8 cellular contexts compared by ENCODE assay signal in the genomic region with DNA sequence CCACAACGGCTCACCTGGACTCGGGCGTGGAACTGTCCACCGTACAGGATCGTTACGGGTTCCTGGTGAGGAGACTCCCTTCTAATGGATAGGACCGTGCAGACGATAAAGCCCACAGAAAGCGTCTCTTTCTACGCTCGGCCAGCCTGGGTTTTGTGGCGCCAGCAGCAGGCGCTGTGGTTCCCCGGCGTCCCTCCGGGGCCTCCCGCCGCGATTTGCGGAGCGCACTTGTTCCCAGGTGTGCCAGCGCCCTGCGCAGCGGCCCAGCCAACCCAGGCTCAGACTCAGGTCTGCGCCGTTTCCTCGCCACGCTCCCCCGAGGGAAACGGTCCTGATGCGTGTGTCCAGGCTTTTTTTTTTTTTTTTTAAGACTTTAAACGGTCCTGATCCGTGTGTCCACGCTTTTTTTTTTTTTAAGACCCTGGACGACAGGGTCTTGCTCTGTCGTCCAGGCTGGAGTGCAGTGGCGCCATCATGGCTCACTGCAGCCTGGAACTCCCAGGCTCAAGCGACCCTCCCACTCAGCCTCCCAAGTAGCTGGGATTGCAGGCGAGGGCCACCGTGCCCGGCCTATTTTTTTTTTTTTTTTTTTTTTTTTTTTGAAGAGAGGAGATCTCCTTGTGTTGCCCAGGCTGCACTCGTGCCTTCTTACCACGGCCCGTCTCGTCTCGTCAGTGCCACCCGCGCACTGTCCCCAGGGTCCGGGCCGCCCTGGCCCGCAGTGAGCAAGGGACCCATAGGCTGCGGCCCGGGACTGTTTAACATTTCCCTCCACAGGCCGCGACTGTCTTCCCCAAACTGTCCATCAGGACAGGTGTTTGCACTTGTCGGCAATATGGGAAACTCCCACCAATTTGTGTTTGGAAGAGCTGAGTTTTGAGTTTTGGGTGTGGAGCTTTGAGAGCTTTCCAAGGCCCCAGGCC. TPM values are rescaled to one million over a fixed set of nuclear protein-coding genes. Genes with fewer than 3 reads are reported as not detected.
A peak's percentile ranks its signal among the peaks of the same experiment; 100 is the strongest.
DNase-seq lines count a peak whose midpoint lies in the region; ATAC-seq and TF ChIP-seq lines count a peak whose summit lies in the region.

No MANE protein-coding gene starts in this region.

- TF ChIP-seq CTCF in left ventricle myocardium inferior (IDR thresholded peaks at IDR 0.05; ENCODE audit: borderline replicate concordance) (peak; percentile 26), WTC11 (IDR thresholded peaks at IDR 0.05) (no peak), fibroblast of the aortic adventitia (IDR thresholded peaks at IDR 0.05; ENCODE audit: insufficient read depth, low read length) (peak; percentile 49)

- intact Hi-C loops in left ventricle myocardium inferior (cut with micrococcal nuclease) (no loop called here), left ventricle myocardium superior (cut with micrococcal nuclease) (no loop called here)

- ATAC-seq in left ventricle myocardium superior: no peak
- peak; percentile 86 for ATAC-seq in WTC11
- ATAC-seq in GM18505 (IDR thresholded peaks at IDR 0.05; ENCODE audit: unreplicated experiment): no peak

- no peak overlapping the region for H3K27ac Mint-ChIP-seq in WTC11

- no peak overlapping the region for H3K4me3 ChIP-seq in left ventricle myocardium inferior
- H3K4me3 ChIP-seq in fibroblast of the aortic adventitia (ENCODE audit: low read depth, low read length): no peak overlapping the region

- H3K4me1 Mint-ChIP-seq in WTC11: peaks cover 7% of the 10 kb centered on the region

- no peak overlapping the region for H3K27ac ChIP-seq in left ventricle myocardium inferior (replicated peaks)

- DNase-seq in left ventricle myocardium inferior: no peak
- DNase-seq in left ventricle myocardium superior: no peak
- peak; percentile 77 for DNase-seq in WTC11 (ENCODE audit: low spot score)
- DNase-seq in fibroblast of the aortic adventitia (ENCODE audit: low read depth): no peak
- DNase-seq in stimulated activated CD4-positive, alpha-beta T cell treated with anti-CD3 and anti-CD28 coated beads, Interleukin-2, amount 100 ng/mL, for 24 hours: peak; percentile 35 to 73
- DNase-seq in cerebellum (ENCODE audit: low spot score): no peak
- no peak for DNase-seq in putamen (ENCODE audit: low spot score)

- CTCF ChIA-PET in WTC11 (lab: Charles Lee): interaction anchor here (0.8 to 1.1 kb wide), 3 partner anchors 10 to 152 kb away, joined by 3 to 10 read pairs (median 3); no protein-coding TSS in a partner anchor

- no peaks in the 10 kb centered on the region for H3K36me3 ChIP-seq in left ventricle myocardium inferior

- H3K4me1 ChIP-seq in left ventricle myocardium inferior: peaks cover 57% of the 10 kb centered on the region

- no peaks in the 10 kb centered on the region for H3K9me3 ChIP-seq in left ventricle myocardium inferior (replicated peaks)

- no peak for TF ChIP-seq POLR2A in GM18505 (IDR thresholded peaks at IDR 0.05; ENCODE audit: borderline replicate concordance, extremely low read depth, insufficient read depth, insufficient read length)

- H3K4me3 Mint-ChIP-seq in WTC11: peak overlapping the region; percentile 49

- peaks cover 77% of the 10 kb centered on the region for H3K27me3 ChIP-seq in left ventricle myocardium inferior (ENCODE audit: low read depth)

- H3K27me3 Mint-ChIP-seq in WTC11 (ENCODE audit: low read depth): peaks cover 21% of the 10 kb centered on the region

- no peaks in the 10 kb centered on the region for H3K36me3 Mint-ChIP-seq in WTC11

- POLR2A ChIA-PET in WTC11 (lab: Charles Lee): no interaction called here

- no peaks in the 10 kb centered on the region for H3K9me3 Mint-ChIP-seq in WTC11

TF ChIP-seq in WTC11, 78 proteins besides CTCF, POLR2A, EP300 and RAD21 (continues in another document):
- TF ChIP-seq RORB (CRISPR knock-in tag; IDR thresholded peaks at IDR 0.05) (no peak), ELF4 (CRISPR knock-in tag; IDR thresholded peaks at IDR 0.05; ENCODE audit: low read depth) (no peak), NR2C2 (CRISPR knock-in tag; IDR thresholded peaks at IDR 0.05) (no peak), ZNF232 (CRISPR knock-in tag; IDR thresholded peaks at IDR 0.05) (no peak), SMAD4 (CRISPR knock-in tag; IDR thresholded peaks at IDR 0.05) (no peak), GABPB1 (CRISPR knock-in tag; IDR thresholded peaks at IDR 0.05) (no peak), NFE2L1 (CRISPR knock-in tag; IDR thresholded peaks at IDR 0.05) (no peak), ZBTB21 (CRISPR knock-in tag; IDR thresholded peaks at IDR 0.05; ENCODE audit: borderline replicate concordance) (no peak), TCF7 (CRISPR knock-in tag; IDR thresholded peaks at IDR 0.05; ENCODE audit: low read depth) (no peak), MXD4 (CRISPR knock-in tag; IDR thresholded peaks at IDR 0.05; ENCODE audit: borderline replicate concordance) (no peak), SOX15 (CRISPR knock-in tag; IDR thresholded peaks at IDR 0.05) (no peak), ZNF121 (CRISPR knock-in tag; IDR thresholded peaks at IDR 0.05) (0 out of 2 replicates have a peak, but pooled peaks have one; percentile 51), ETV6 (CRISPR knock-in tag; IDR thresholded peaks at IDR 0.05) (no peak), ZNF423 (CRISPR knock-in tag; IDR thresholded peaks at IDR 0.05) (peak; percentile 86)
- TF ChIP-seq, protein P1, sequence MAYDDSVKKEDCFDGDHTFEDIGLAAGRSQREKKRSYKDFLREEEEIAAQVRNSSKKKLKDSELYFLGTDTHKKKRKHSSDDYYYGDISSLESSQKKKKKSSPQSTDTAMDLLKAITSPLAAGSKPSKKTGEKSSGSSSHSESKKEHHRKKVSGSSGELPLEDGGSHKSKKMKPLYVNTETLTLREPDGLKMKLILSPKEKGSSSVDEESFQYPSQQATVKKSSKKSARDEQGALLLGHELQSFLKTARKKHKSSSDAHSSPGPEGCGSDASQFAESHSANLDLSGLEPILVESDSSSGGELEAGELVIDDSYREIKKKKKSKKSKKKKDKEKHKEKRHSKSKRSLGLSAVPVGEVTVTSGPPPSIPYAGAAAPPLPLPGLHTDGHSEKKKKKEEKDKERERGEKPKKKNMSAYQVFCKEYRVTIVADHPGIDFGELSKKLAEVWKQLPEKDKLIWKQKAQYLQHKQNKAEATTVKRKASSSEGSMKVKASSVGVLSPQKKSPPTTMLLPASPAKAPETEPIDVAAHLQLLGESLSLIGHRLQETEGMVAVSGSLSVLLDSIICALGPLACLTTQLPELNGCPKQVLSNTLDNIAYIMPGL (CRISPR knock-in tag; IDR thresholded peaks at IDR 0.05): 0 out of 2 replicates have a peak, but pooled peaks have one; percentile 56
- TF ChIP-seq, protein P2, sequence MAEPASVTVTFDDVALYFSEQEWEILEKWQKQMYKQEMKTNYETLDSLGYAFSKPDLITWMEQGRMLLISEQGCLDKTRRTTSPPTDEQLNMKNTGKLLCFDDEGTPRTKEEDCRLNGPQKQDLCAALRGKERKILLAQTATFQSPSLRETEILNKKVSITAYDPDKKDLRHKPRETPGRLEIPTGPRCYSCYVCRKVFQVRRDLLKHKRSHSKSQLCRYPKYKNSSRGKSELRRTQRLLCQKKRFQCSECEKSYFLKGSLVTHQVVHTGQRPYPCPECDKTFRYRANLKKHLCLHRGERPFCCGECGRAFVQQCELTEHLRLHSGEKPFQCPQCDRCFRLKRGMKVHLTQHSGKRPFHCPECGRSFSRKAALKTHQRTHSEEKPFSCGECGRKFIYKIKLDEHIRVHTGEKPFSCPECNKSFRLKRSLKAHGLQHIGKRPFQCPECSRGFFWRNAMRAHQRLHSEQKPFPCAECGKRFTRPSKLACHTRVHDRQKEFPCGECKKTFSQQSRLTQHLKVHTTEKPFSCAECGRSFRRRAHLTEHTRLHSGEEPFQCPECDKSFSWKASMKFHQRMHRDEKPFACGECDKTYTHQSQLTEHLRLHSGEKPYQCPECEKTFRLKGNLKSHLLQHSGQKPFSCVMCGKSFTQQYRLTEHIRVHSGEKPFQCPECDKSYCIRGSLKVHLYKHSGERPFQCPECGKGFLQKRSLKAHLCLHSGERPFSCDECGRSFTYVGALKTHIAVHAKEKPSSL (CRISPR knock-in tag; conservative IDR thresholded peaks at IDR 0.05): no peak
- TF ChIP-seq, protein P3, sequence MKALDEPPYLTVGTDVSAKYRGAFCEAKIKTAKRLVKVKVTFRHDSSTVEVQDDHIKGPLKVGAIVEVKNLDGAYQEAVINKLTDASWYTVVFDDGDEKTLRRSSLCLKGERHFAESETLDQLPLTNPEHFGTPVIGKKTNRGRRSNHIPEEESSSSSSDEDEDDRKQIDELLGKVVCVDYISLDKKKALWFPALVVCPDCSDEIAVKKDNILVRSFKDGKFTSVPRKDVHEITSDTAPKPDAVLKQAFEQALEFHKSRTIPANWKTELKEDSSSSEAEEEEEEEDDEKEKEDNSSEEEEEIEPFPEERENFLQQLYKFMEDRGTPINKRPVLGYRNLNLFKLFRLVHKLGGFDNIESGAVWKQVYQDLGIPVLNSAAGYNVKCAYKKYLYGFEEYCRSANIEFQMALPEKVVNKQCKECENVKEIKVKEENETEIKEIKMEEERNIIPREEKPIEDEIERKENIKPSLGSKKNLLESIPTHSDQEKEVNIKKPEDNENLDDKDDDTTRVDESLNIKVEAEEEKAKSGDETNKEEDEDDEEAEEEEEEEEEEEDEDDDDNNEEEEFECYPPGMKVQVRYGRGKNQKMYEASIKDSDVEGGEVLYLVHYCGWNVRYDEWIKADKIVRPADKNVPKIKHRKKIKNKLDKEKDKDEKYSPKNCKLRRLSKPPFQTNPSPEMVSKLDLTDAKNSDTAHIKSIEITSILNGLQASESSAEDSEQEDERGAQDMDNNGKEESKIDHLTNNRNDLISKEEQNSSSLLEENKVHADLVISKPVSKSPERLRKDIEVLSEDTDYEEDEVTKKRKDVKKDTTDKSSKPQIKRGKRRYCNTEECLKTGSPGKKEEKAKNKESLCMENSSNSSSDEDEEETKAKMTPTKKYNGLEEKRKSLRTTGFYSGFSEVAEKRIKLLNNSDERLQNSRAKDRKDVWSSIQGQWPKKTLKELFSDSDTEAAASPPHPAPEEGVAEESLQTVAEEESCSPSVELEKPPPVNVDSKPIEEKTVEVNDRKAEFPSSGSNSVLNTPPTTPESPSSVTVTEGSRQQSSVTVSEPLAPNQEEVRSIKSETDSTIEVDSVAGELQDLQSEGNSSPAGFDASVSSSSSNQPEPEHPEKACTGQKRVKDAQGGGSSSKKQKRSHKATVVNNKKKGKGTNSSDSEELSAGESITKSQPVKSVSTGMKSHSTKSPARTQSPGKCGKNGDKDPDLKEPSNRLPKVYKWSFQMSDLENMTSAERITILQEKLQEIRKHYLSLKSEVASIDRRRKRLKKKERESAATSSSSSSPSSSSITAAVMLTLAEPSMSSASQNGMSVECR (CRISPR knock-in tag; IDR thresholded peaks at IDR 0.05; ENCODE audit: borderline replicate concordance): no peak

RNA-seq across cellular contexts. Expression of a gene that starts 23.8 kb away (rescaled TPM):
- total RNA-seq in left ventricle myocardium inferior (17.6 TPM), left ventricle myocardium superior (17.9 TPM), WTC11 (2021) (0.48 to 0.85 TPM (median 0.82 TPM) in 3 replicates), fibroblast of the aortic adventitia (ENCODE audit: low replicate concordance) (0.82 and 0.90 TPM in 2 replicates), cerebellum (0.27 TPM)

RNA-seq across cellular contexts. Expression of a gene that starts 55.7 kb away (rescaled TPM):
- total RNA-seq in left ventricle myocardium inferior (not detected), left ventricle myocardium superior (0.42 TPM), WTC11 (2021) (0.11 TPM in 2 of 3 replicates, not detected in the other), fibroblast of the aortic adventitia (ENCODE audit: low replicate concordance) (0.18 TPM in 1 of 2 replicates, not detected in the other), cerebellum (3.6 TPM)

Comparison
In these comparisons a context has a peak if more than half of its experiments do, and no peak if none do; other contexts are left out.
1. DNase-seq: peak in WTC11 (single experiment) and stimulated activated CD4-positive, alpha-beta T cell treated with anti-CD3 and anti-CD28 coated beads, Interleukin-2, amount 100 ng/mL, for 24 hours (2 of 2); none in left ventricle myocardium inferior (single experiment), left ventricle myocardium superior (single experiment), fibroblast of the aortic adventitia (single experiment), cerebellum (single experiment) and putamen (single experiment).